Comparison of ENCODE assay signal across 20 cellular contexts in genomic region chr2:134408791-134409190, GRCh38.
DNase-seq lines count a peak whose midpoint lies in the region; ATAC-seq and TF ChIP-seq lines count a peak whose summit lies in the region.
"Had no signal": no experiment of that assay in that cellular context is flagged by ENCODE, and none has a peak within 500 bp of the region (broad histone marks: within the 10 kb centered on the region; RNA-seq: fewer than 3 reads in every experiment).

No MANE protein-coding gene starts in this region.

- no peaks in the 10 kb centered on the region for H3K9me2 ChIP-seq in SK-N-SH

- peak overlapping the region; percentile 21; the same call in 1 of the 2 replicates for H3K4me2 ChIP-seq in SK-N-SH

- no peaks in the 10 kb centered on the region for H3K79me2 ChIP-seq in SK-N-SH (ENCODE audit: insufficient read depth)

- H4K20me1 ChIP-seq in SK-N-SH (ENCODE audit: insufficient read depth): no peaks in the 10 kb centered on the region

- H3K9ac ChIP-seq in SK-N-SH: no peak overlapping the region; the same call in 1 of the 2 replicates

- H2AFZ ChIP-seq in SK-N-SH (ENCODE audit: low read depth): no peak overlapping the region

- peaks cover 19% of the 10 kb centered on the region for H3K36me3 Mint-ChIP-seq in T-cell

- no peak for TF ChIP-seq CTCF in SK-N-SH (IDR thresholded peaks at IDR 0.05)
- no peak for TF ChIP-seq CTCF in fibroblast of villous mesenchyme (IDR thresholded peaks at IDR 0.05; ENCODE audit: insufficient read depth, low read depth, low read length)
- TF ChIP-seq CTCF in right lobe of liver (IDR thresholded peaks at IDR 0.05): no peak

- H3K27me3 ChIP-seq in SK-N-SH (ENCODE audit: insufficient read depth) (no peaks in the 10 kb centered on the region), right lobe of liver (no peaks in the 10 kb centered on the region)
- H3K27me3 ChIP-seq: ascending aorta, esophagus muscularis mucosa, suprapubic skin had no signal

- peaks cover 57 to 66% (median 58%) of the 10 kb centered on the region in 3 donors for H3K4me1 Mint-ChIP-seq in T-cell

- H3K4me1 ChIP-seq in SK-N-SH (ENCODE audit: control insufficient read depth in 1 of 2, insufficient read depth in 2 of 2, low read depth in 1 of 2, low read length in 1 of 2) (peaks cover 43 to 50% of the 10 kb centered on the region in 2 experiments), right lobe of liver (peaks cover 0 to 20% (median 4%) of the 10 kb centered on the region in 4 donors)

- intact Hi-C loops in right lobe of liver (cut with DNase I): no loop called here

- ATAC-seq in SK-N-SH treated with all-trans-retinoic acid at 6 μM for 48 hours (no peak), T-cell (replicated peaks in 1 of 4) (no peak), right lobe of liver (no peak), GM18907 (IDR thresholded peaks at IDR 0.05; ENCODE audit: unreplicated experiment) (no peak)
- ATAC-seq: activated CD4-positive, alpha-beta T cell treated with anti-CD3 and anti-CD28 coated beads for 36 hours; left ventricle myocardium superior had no signal

- WGBS in SK-N-SH (ENCODE audit: low lambda C conversion rate): 66% methylated on average over 3 of the region's 3 CpGs
- WGBS in right lobe of liver (ENCODE audit: insufficient coverage, low coverage, low lambda C conversion rate, missing lambda C conversion rate): 77% methylated on average over 3 of the region's 3 CpGs

- peaks cover 11% of the 10 kb centered on the region for H3F3A ChIP-seq in SK-N-SH (replicated peaks; ENCODE audit: insufficient read depth)

- H3K36me3 ChIP-seq in SK-N-SH (replicated peaks in 1 of 2; ENCODE audit: control insufficient read depth in 1 of 2, insufficient read depth in 2 of 2, low read length in 1 of 2): peaks cover 0 to 8% of the 10 kb centered on the region in 2 experiments
- H3K36me3 ChIP-seq in right lobe of liver: no peaks in the 10 kb centered on the region
- H3K36me3 ChIP-seq: ascending aorta, HAP-1, suprapubic skin had no signal

- peak overlapping the region; percentile 66 to 97 for H3K27ac ChIP-seq in SK-N-SH (ENCODE audit: low read depth in 2 of 2, low read length in 1 of 2)
- no peak overlapping the region for H3K27ac ChIP-seq in right lobe of liver
- H3K27ac ChIP-seq: 22Rv1, ascending aorta, esophagus muscularis mucosa, suprapubic skin had no signal

- in situ Hi-C loops in ACHN (cut with HindIII; ENCODE audit: low pct_ligation_motif_present, low pct_unique_long_range_greater_than_20kb, low sequenced_read_pairs): no loop called here

- no peaks in the 10 kb centered on the region for H3K27me3 Mint-ChIP-seq in T-cell
- H3K27me3 Mint-ChIP-seq: activated CD4-positive, alpha-beta T cell treated with anti-CD3 and anti-CD28 coated beads for 36 hours had no signal

- TF ChIP-seq POLR2A in right lobe of liver (IDR thresholded peaks at IDR 0.05): no peak

- no peak overlapping the region for H3K4me3 Mint-ChIP-seq in T-cell
- H3K4me3 Mint-ChIP-seq: activated CD4-positive, alpha-beta T cell treated with anti-CD3 and anti-CD28 coated beads for 36 hours; nephron progenitor cell had no signal

- H3K9me3 Mint-ChIP-seq in T-cell: no peaks in the 10 kb centered on the region
- H3K9me3 Mint-ChIP-seq: CD8-positive, alpha-beta memory T cell; nephron progenitor cell had no signal

- H3K27ac Mint-ChIP-seq in T-cell: peak overlapping the region; percentile 40 to 69
- H3K27ac Mint-ChIP-seq: activated CD4-positive, alpha-beta T cell treated with anti-CD3 and anti-CD28 coated beads for 36 hours; nephron progenitor cell had no signal

- POLR2A ChIA-PET in SK-N-SH (lab: Yijun Ruan, JAX) (no interaction called here), T-cell (lab: Charles Lee) (interaction anchor here in 1 of 2 donors (0.6 to 0.7 kb wide), 2 partner anchors 36 to 173 kb away, joined by 3 read pairs; no protein-coding TSS in a partner anchor)

- no peak overlapping the region for H3K4me3 ChIP-seq in SK-N-SH (ENCODE audit: low read depth in 2 of 2, low read length in 1 of 2)
- no peak overlapping the region for H3K4me3 ChIP-seq in fibroblast of villous mesenchyme (ENCODE audit: low read depth, low read length)
- H3K4me3 ChIP-seq in right lobe of liver: no peak overlapping the region
- H3K4me3 ChIP-seq: ascending aorta, esophagus muscularis mucosa, HAP-1, suprapubic skin had no signal

- TF ChIP-seq EP300 in SK-N-SH (IDR thresholded peaks at IDR 0.05; ENCODE audit: borderline replicate concordance in 1 of 2, low read depth in 1 of 2, low read length in 1 of 2): no peak; a peak in 1 of 4 replicates

- DNase-seq in SK-N-SH (no peak), T-cell (no peak), fibroblast of villous mesenchyme (ENCODE audit: low read depth) (peak; percentile 86), right lobe of liver (no peak), ACHN (no peak)
- no peak for DNase-seq in stimulated activated CD8-positive, alpha-beta memory T cell treated with anti-CD3 and anti-CD28 coated beads, Interleukin-4, amount 100 ng/mL, for 48 hours
- DNase-seq: activated CD4-positive, alpha-beta T cell treated with anti-CD3 and anti-CD28 coated beads for 36 hours; activated gamma-delta T cell treated with Interleukin-2 at 50 U/mL for 16 hours; CD8-positive, alpha-beta memory T cell; left ventricle myocardium superior; NCI-H1048; nephron progenitor cell; Right ventricle myocardium superior had no signal

- CTCF ChIA-PET in SK-N-SH (lab: Yijun Ruan, JAX) (interaction anchor here (1.1 to 8.7 kb wide), 2 partner anchors 27 to 288 kb away, joined by 3 to 175 read pairs; no protein-coding TSS in a partner anchor), T-cell (lab: Charles Lee) (interaction anchor here (0.6 to 1.4 kb wide), 4 partner anchors 249 to 292 kb away, joined by 3 to 5 read pairs (median 3); no protein-coding TSS in a partner anchor)

- no peak for TF ChIP-seq RAD21 in SK-N-SH (IDR thresholded peaks at IDR 0.05; ENCODE audit: low read length)

- H3K9me3 ChIP-seq in SK-N-SH (no peaks in the 10 kb centered on the region), right lobe of liver (no peaks in the 10 kb centered on the region)
- H3K9me3 ChIP-seq: ascending aorta, esophagus muscularis mucosa, HAP-1, suprapubic skin had no signal

TF ChIP-seq in SK-N-SH, 30 proteins besides CTCF, POLR2A, EP300 and RAD21:
- no peak for TF ChIP-seq MXI1 (IDR thresholded peaks at IDR 0.05; ENCODE audit: low read depth, low read length)
- no peak for TF ChIP-seq JUND (IDR thresholded peaks at IDR 0.05)
- no peak for TF ChIP-seq IRF3 (IDR thresholded peaks at IDR 0.05; ENCODE audit: low read depth, low read length)
- TF ChIP-seq RFX5 (IDR thresholded peaks at IDR 0.05; ENCODE audit: low read length): no peak
- TF ChIP-seq, protein P1, sequence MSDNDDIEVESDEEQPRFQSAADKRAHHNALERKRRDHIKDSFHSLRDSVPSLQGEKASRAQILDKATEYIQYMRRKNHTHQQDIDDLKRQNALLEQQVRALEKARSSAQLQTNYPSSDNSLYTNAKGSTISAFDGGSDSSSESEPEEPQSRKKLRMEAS (IDR thresholded peaks at IDR 0.05; ENCODE audit: low read depth): no peak
- no peak for TF ChIP-seq NRF1 (IDR thresholded peaks at IDR 0.05; ENCODE audit: low read depth, low read length)
- no peak for TF ChIP-seq ELF1 (IDR thresholded peaks at IDR 0.05)
- peak; percentile 29; the same call in 1 of the 2 replicates for TF ChIP-seq FOSL2 (IDR thresholded peaks at IDR 0.05; ENCODE audit: borderline replicate concordance, low read depth)
- peak; percentile 49; the same call in 1 of the 2 replicates for TF ChIP-seq TCF12 (IDR thresholded peaks at IDR 0.05)

TF ChIP-seq in SK-N-SH treated with all-trans-retinoic acid at 6 μM for 48 hours, 23 proteins besides CTCF, POLR2A, EP300 and RAD21 (continues in another document):
- TF ChIP-seq, protein P2, sequence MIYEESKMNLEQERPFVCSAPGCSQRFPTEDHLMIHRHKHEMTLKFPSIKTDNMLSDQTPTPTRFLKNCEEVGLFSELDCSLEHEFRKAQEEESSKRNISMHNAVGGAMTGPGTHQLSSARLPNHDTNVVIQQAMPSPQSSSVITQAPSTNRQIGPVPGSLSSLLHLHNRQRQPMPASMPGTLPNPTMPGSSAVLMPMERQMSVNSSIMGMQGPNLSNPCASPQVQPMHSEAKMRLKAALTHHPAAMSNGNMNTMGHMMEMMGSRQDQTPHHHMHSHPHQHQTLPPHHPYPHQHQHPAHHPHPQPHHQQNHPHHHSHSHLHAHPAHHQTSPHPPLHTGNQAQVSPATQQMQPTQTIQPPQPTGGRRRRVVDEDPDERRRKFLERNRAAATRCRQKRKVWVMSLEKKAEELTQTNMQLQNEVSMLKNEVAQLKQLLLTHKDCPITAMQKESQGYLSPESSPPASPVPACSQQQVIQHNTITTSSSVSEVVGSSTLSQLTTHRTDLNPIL (CRISPR knock-in tag; IDR thresholded peaks at IDR 0.05; ENCODE audit: low read depth): no peak
- TF ChIP-seq BACH2 (CRISPR knock-in tag; IDR thresholded peaks at IDR 0.05; ENCODE audit: borderline replicate concordance) (no peak), TSHZ2 (CRISPR knock-in tag; IDR thresholded peaks at IDR 0.05) (no peak), CSDC2 (CRISPR knock-in tag; IDR thresholded peaks at IDR 0.05) (no peak), TOX (CRISPR knock-in tag; IDR thresholded peaks at IDR 0.05; ENCODE audit: borderline replicate concordance) (no peak), ZNF8 (CRISPR knock-in tag; IDR thresholded peaks at IDR 0.05) (no peak), ZNF70 (CRISPR knock-in tag; IDR thresholded peaks at IDR 0.05) (no peak), ZNF565 (CRISPR knock-in tag; conservative IDR thresholded peaks at IDR 0.05; ENCODE audit: low read depth) (no peak)

Comparison
In these comparisons a context has a peak if more than half of its experiments do, and no peak if none do; other contexts are left out.
1. H3K27ac ChIP-seq: peak in SK-N-SH (2 of 2); none in right lobe of liver (0 of 3).